In the genomic region with DNA sequence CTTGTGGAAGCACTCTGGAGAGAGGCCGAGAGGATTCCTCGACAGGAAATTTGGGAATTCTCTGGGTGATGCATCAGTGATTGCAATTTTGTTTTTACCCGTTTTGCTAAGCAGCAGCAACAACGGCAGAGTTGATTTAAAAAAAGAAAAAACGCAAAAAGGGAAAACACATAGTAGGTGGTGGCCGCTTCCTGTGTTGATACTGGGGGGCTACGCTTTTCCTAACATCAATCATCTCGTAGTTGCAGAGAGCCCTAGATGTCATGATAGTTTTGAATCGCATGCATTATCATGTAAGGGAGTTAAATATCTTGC, we compare ENCODE assay signal across 8 cellular contexts. TPM values are rescaled to one million over a fixed set of nuclear protein-coding genes. Genes with fewer than 3 reads are reported as not detected.
A peak's percentile ranks its signal among the peaks of the same experiment; 100 is the strongest.
DNase-seq lines count a peak whose midpoint lies in the region; ATAC-seq and TF ChIP-seq lines count a peak whose summit lies in the region.

No MANE protein-coding gene starts in this region.

- H3K9me2 ChIP-seq in Karpas-422 (replicated peaks; ENCODE audit: insufficient read depth, low read length) (no peaks in the 10 kb centered on the region), neural cell (ENCODE audit: insufficient read depth, low read length) (no peaks in the 10 kb centered on the region)

- H3K4me1 ChIP-seq in BLaER1 treated with 17β-estradiol and CSF1 and Interleukin-3, amounts not matched to agents 10 nM and 100 nM, result peaks cover 11 to 17% (median 14%) of the 10 kb centered on the region in 10 experiments
- H3K4me1 ChIP-seq in Karpas-422 (ENCODE audit: low read length) (peaks cover 15% of the 10 kb centered on the region), duodenal mucosa (ENCODE audit: control insufficient read depth in 1 of 2, insufficient read depth in 2 of 2, low read length in 2 of 2) (peaks cover 8 to 10% of the 10 kb centered on the region in 2 donors)

- H3F3A ChIP-seq in neural cell (ENCODE audit: insufficient read depth, low read length, poor library complexity, severe bottlenecking), result no peaks in the 10 kb centered on the region

- no peak for TF ChIP-seq RAD21 in neural cell (conservative IDR thresholded peaks at IDR 0.05)

- no peak for DNase-seq in Karpas-422
- no peak for DNase-seq in stimulated activated CD4-positive, alpha-beta T cell treated with anti-CD3 and anti-CD28 coated beads, Interleukin-4, amount 100 ng/mL, for 4 hours

- H3K4me3 ChIP-seq in BLaER1 treated with 17β-estradiol and CSF1 and Interleukin-3, amounts not matched to agents 10 nM and 100 nM, result peak overlapping the region; percentile 73 to 92 (median 81)
- H3K4me3 ChIP-seq in Karpas-422 (ENCODE audit: low read length) (peak overlapping the region; percentile 71), duodenal mucosa (ENCODE audit: low read depth in 1 of 2, low read length in 2 of 2) (peak overlapping the region; percentile 94 to 97), neural cell (ENCODE audit: low read length) (peak overlapping the region; percentile 28)

- H3K79me2 ChIP-seq in Karpas-422 (ENCODE audit: low read length), result no peaks in the 10 kb centered on the region
- H3K79me2 ChIP-seq in neural cell (replicated peaks; ENCODE audit: insufficient read depth, low read length), result no peaks in the 10 kb centered on the region

- H4K20me1 ChIP-seq in BLaER1 treated with 17β-estradiol and CSF1 and Interleukin-3, amounts not matched to agents 10 nM and 100 nM, result no peaks in the 10 kb centered on the region
- H4K20me1 ChIP-seq in Karpas-422 (ENCODE audit: insufficient read depth, low read depth, low read length), result no peaks in the 10 kb centered on the region
- H4K20me1 ChIP-seq in neural cell (ENCODE audit: insufficient read depth), result no peaks in the 10 kb centered on the region

- H3K36me3 ChIP-seq in BLaER1 treated with 17β-estradiol and CSF1 and Interleukin-3, amounts not matched to agents 10 nM and 100 nM, result no peaks in the 10 kb centered on the region
- H3K36me3 ChIP-seq in Karpas-422 (ENCODE audit: insufficient read depth, low read length) (no peaks in the 10 kb centered on the region), duodenal mucosa (ENCODE audit: control insufficient read depth in 1 of 2, insufficient read depth in 2 of 2, low read length in 2 of 2) (no peaks in the 10 kb centered on the region), neural cell (ENCODE audit: insufficient read depth, low read length) (no peaks in the 10 kb centered on the region)

- H3K9ac ChIP-seq in BLaER1 treated with 17β-estradiol and CSF1 and Interleukin-3, amounts not matched to agents 10 nM and 100 nM, result peak overlapping the region; percentile 83 to 93 (median 88)
- H3K9ac ChIP-seq in Karpas-422 (ENCODE audit: low read length) (peak overlapping the region; percentile 78), duodenal mucosa (ENCODE audit: low read depth in 1 of 2, low read length in 2 of 2) (peak overlapping the region; percentile 97 to 99), neural cell (ENCODE audit: low read length) (no peak overlapping the region)

- peak overlapping the region; percentile 80 to 96 (median 92); a peak in 21 of 22 replicates for H3K27ac ChIP-seq in BLaER1 treated with 17β-estradiol and CSF1 and Interleukin-3, amounts not matched to agents 10 nM and 100 nM
- H3K27ac ChIP-seq in Karpas-422 (ENCODE audit: low read length) (peak overlapping the region; percentile 39; the same call in 1 of the 2 replicates), duodenal mucosa (ENCODE audit: low read depth, low read length) (peak overlapping the region; percentile 95), neural cell (ENCODE audit: low read length) (no peak overlapping the region)

- H2AFZ ChIP-seq in Karpas-422 (ENCODE audit: low read length) (peak overlapping the region; percentile 89), neural cell (ENCODE audit: low read depth, low read length) (no peak overlapping the region)

- TF ChIP-seq EP300 in neural cell (conservative IDR thresholded peaks at IDR 0.05; ENCODE audit: poor library complexity, severe bottlenecking), result no peak

- no peaks in the 10 kb centered on the region for H3K9me3 ChIP-seq in BLaER1 treated with 17β-estradiol and CSF1 and Interleukin-3, amounts not matched to agents 10 nM and 100 nM (replicated peaks in 1 of 11)
- H3K9me3 ChIP-seq in Karpas-422 (ENCODE audit: low read length), result no peaks in the 10 kb centered on the region
- H3K9me3 ChIP-seq in duodenal mucosa (ENCODE audit: control insufficient read depth in 1 of 2, low read length in 2 of 2), result no peaks in the 10 kb centered on the region
- H3K9me3 ChIP-seq in neural cell (ENCODE audit: low read length), result no peaks in the 10 kb centered on the region

- TF ChIP-seq CTCF in neural cell (IDR thresholded peaks at IDR 0.05; ENCODE audit: poor library complexity, severe bottlenecking), result no peak

- no peak for ATAC-seq in HG03280 (IDR thresholded peaks at IDR 0.05; ENCODE audit: unreplicated experiment)
- no peak for ATAC-seq in GM19463 (IDR thresholded peaks at IDR 0.05; ENCODE audit: unreplicated experiment)
- ATAC-seq in GM21723 (IDR thresholded peaks at IDR 0.05; ENCODE audit: unreplicated experiment), result no peak

- no peaks in the 10 kb centered on the region for H3K27me3 ChIP-seq in BLaER1 treated with 17β-estradiol and CSF1 and Interleukin-3, amounts not matched to agents 10 nM and 100 nM
- H3K27me3 ChIP-seq in Karpas-422 (ENCODE audit: low read length) (no peaks in the 10 kb centered on the region), duodenal mucosa (ENCODE audit: control insufficient read depth in 1 of 2, insufficient read depth in 2 of 2, low read length in 2 of 2) (no peaks in the 10 kb centered on the region), neural cell (ENCODE audit: insufficient read depth, low read depth, low read length) (no peaks in the 10 kb centered on the region)

- peak overlapping the region; percentile 74 to 87 (median 81) for H3K4me2 ChIP-seq in BLaER1 treated with 17β-estradiol and CSF1 and Interleukin-3, amounts not matched to agents 10 nM and 100 nM
- H3K4me2 ChIP-seq in Karpas-422 (ENCODE audit: low read depth, low read length, poor library complexity, severe bottlenecking) (peak overlapping the region; percentile 82), neural cell (ENCODE audit: low read length) (no peak overlapping the region)

TF ChIP-seq in neural cell, 6 proteins besides CTCF, POLR2A, EP300 and RAD21:
- no peak for TF ChIP-seq POLR2AphosphoS5 (IDR thresholded peaks at IDR 0.05)
- no peak for TF ChIP-seq EZH2 (IDR thresholded peaks at IDR 0.05; ENCODE audit: borderline replicate concordance, insufficient read depth, low read length, poor library complexity, severe bottlenecking)
- TF ChIP-seq, protein P1, sequence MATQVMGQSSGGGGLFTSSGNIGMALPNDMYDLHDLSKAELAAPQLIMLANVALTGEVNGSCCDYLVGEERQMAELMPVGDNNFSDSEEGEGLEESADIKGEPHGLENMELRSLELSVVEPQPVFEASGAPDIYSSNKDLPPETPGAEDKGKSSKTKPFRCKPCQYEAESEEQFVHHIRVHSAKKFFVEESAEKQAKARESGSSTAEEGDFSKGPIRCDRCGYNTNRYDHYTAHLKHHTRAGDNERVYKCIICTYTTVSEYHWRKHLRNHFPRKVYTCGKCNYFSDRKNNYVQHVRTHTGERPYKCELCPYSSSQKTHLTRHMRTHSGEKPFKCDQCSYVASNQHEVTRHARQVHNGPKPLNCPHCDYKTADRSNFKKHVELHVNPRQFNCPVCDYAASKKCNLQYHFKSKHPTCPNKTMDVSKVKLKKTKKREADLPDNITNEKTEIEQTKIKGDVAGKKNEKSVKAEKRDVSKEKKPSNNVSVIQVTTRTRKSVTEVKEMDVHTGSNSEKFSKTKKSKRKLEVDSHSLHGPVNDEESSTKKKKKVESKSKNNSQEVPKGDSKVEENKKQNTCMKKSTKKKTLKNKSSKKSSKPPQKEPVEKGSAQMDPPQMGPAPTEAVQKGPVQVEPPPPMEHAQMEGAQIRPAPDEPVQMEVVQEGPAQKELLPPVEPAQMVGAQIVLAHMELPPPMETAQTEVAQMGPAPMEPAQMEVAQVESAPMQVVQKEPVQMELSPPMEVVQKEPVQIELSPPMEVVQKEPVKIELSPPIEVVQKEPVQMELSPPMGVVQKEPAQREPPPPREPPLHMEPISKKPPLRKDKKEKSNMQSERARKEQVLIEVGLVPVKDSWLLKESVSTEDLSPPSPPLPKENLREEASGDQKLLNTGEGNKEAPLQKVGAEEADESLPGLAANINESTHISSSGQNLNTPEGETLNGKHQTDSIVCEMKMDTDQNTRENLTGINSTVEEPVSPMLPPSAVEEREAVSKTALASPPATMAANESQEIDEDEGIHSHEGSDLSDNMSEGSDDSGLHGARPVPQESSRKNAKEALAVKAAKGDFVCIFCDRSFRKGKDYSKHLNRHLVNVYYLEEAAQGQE (IDR thresholded peaks at IDR 0.05; ENCODE audit: borderline replicate concordance), result no peak
- TF ChIP-seq SMC3 (conservative IDR thresholded peaks at IDR 0.05; ENCODE audit: poor library complexity), result no peak
- TF ChIP-seq TAF1 (IDR thresholded peaks at IDR 0.05; ENCODE audit: low read depth), result no peak
- TF ChIP-seq MXI1 (conservative IDR thresholded peaks at IDR 0.05; ENCODE audit: poor library complexity, severe bottlenecking), result no peak

RNA-seq across cellular contexts. Expression of a gene that starts 0.3 kb away (rescaled TPM):
- total RNA-seq in Karpas-422 (2014; rRNA removed; shearing (Covaris generic); ENCODE audit: low replicate concordance), result 3.7 and 4.5 TPM in 2 replicates
- not detected in 2 replicates for polyA plus RNA-seq in neural cell
- not detected in 2 replicates for polyA minus RNA-seq in neural cell

RNA-seq across cellular contexts. Expression of a gene that starts 27.5 kb away (rescaled TPM):
- total RNA-seq in Karpas-422 (2014; rRNA removed; shearing (Covaris generic); ENCODE audit: low replicate concordance), result 5.3 TPM in 2 replicates
- not detected in 2 replicates for polyA plus RNA-seq in neural cell
- not detected in 2 replicates for polyA minus RNA-seq in neural cell

Comparison
In these comparisons a context has a peak if more than half of its experiments do, and no peak if none do; other contexts are left out.
1. H3K4me3 ChIP-seq: peak in every context shown above with its lines; median percentile 96 in duodenal mucosa; 81 in BLaER1 treated with 17β-estradiol and CSF1 and Interleukin-3, amounts not matched to agents 10 nM and 100 nM; 71 in Karpas-422; 28 in neural cell.